Comparison of ENCODE assay signal across 14 cellular contexts in the genomic region with DNA sequence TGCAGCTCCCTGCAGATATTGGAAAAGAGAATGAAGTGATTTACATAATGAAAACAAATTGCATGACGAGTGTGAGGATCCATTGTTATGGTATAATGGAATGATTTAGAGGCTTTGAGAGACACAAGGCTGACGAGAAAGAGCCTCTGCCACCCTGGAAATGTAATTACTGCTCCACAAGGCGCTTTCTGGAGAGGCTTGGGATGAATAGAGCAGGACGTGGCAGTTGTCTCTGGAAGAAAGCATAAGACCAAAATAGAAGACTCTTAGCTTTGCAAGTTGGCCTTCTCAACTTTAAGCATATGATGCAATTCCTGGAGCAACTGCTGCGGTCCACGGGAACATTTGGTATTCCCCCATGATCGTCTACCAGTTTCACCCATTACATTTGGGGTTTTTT.
"Had no signal": no experiment of that assay in that cellular context is flagged by ENCODE, and none has a peak within 500 bp of the region (broad histone marks: within the 10 kb centered on the region; RNA-seq: fewer than 3 reads in every experiment).

No MANE protein-coding gene starts in this region.

- H3K4me1 Mint-ChIP-seq: activated CD4-positive, alpha-beta memory T cell treated with anti-CD3 and anti-CD28 coated beads, Interleukin-2, amount 10 ng/mL, durations not matched to agents 7 days and 5 days; activated naive CD8-positive, alpha-beta T cell treated with anti-CD3 and anti-CD28 coated beads, Interleukin-2, amount 10 ng/mL, durations not matched to agents 7 days and 5 days; memory B cell had no signal

- H3K4me1 ChIP-seq: ascending aorta, foreskin keratinocyte, heart left ventricle, tibial artery had no signal

- H3K27ac Mint-ChIP-seq: activated CD4-positive, alpha-beta memory T cell treated with anti-CD3 and anti-CD28 coated beads, Interleukin-2, amount 10 ng/mL, durations not matched to agents 7 days and 5 days; activated naive CD8-positive, alpha-beta T cell treated with anti-CD3 and anti-CD28 coated beads, Interleukin-2, amount 10 ng/mL, durations not matched to agents 7 days and 5 days; memory B cell; nephron progenitor cell had no signal

- H3K36me3 ChIP-seq: ascending aorta, heart left ventricle, tibial artery had no signal

- ATAC-seq: esophagus mucosa, foreskin keratinocyte, heart left ventricle, left lobe of liver had no signal

- H3K27me3 Mint-ChIP-seq: activated CD4-positive, alpha-beta memory T cell treated with anti-CD3 and anti-CD28 coated beads, Interleukin-2, amount 10 ng/mL, durations not matched to agents 7 days and 5 days; activated naive CD8-positive, alpha-beta T cell treated with anti-CD3 and anti-CD28 coated beads, Interleukin-2, amount 10 ng/mL, durations not matched to agents 7 days and 5 days; memory B cell had no signal

- DNase-seq: activated CD4-positive, alpha-beta memory T cell treated with anti-CD3 and anti-CD28 coated beads, Interleukin-2, amount 10 ng/mL, durations not matched to agents 7 days and 5 days; activated CD8-positive, alpha-beta memory T cell treated with anti-CD3 and anti-CD28 coated beads, Interleukin-2, amount 50 U/mL, for 4 hours; activated naive CD8-positive, alpha-beta T cell treated with anti-CD3 and anti-CD28 coated beads, Interleukin-2, amount 10 ng/mL, durations not matched to agents 7 days and 5 days; foreskin keratinocyte; heart left ventricle; nephron progenitor cell; retina; small intestine; T-helper 9 cell; tibial artery had no signal

- H3K4me3 ChIP-seq: ascending aorta, heart left ventricle, tibial artery had no signal

- H3K27me3 ChIP-seq: ascending aorta, foreskin keratinocyte, heart left ventricle, tibial artery had no signal

- H3K9me3 Mint-ChIP-seq: activated CD4-positive, alpha-beta memory T cell treated with anti-CD3 and anti-CD28 coated beads, Interleukin-2, amount 10 ng/mL, durations not matched to agents 7 days and 5 days; activated naive CD8-positive, alpha-beta T cell treated with anti-CD3 and anti-CD28 coated beads, Interleukin-2, amount 10 ng/mL, durations not matched to agents 7 days and 5 days; memory B cell had no signal

- H3K9me3 ChIP-seq: ascending aorta, heart left ventricle, tibial artery had no signal

- H3K4me3 Mint-ChIP-seq: activated CD4-positive, alpha-beta memory T cell treated with anti-CD3 and anti-CD28 coated beads, Interleukin-2, amount 10 ng/mL, durations not matched to agents 7 days and 5 days; activated naive CD8-positive, alpha-beta T cell treated with anti-CD3 and anti-CD28 coated beads, Interleukin-2, amount 10 ng/mL, durations not matched to agents 7 days and 5 days; memory B cell; nephron progenitor cell had no signal

- H3K27ac ChIP-seq: ascending aorta, foreskin keratinocyte, heart left ventricle, tibial artery had no signal
